1 cellular context compared by ENCODE assay signal in the genomic region with DNA sequence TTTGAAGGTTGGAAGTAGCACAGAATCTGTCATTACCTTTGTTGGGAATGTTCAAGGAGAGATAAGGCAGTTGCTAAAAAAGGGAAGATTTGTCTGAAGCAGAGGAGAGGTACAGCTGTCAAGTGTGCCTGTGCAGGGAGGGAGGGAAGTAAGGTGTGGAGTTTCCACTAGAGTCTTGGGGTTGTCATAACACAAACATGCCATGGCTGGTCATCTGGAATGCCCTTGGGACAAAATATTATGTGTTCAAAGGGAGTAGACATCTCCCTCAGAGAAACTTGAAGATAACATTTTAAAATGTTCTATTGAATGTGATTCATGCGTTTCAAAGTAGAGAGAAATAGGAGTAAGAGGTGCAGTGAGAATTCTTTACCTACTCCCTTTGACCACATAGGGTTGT.
TF ChIP-seq lines count a peak whose summit lies in the region.

No MANE protein-coding gene starts in this region.

TF ChIP-seq in IMR-90, 13 proteins besides CTCF, POLR2A, EP300 and RAD21 (continued from another document):
- TF ChIP-seq, protein P1, sequence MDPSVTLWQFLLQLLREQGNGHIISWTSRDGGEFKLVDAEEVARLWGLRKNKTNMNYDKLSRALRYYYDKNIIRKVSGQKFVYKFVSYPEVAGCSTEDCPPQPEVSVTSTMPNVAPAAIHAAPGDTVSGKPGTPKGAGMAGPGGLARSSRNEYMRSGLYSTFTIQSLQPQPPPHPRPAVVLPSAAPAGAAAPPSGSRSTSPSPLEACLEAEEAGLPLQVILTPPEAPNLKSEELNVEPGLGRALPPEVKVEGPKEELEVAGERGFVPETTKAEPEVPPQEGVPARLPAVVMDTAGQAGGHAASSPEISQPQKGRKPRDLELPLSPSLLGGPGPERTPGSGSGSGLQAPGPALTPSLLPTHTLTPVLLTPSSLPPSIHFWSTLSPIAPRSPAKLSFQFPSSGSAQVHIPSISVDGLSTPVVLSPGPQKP (IDR thresholded peaks at IDR 0.05; ENCODE audit: borderline replicate concordance, low read depth, low read length) = no peak
- TF ChIP-seq FOS (IDR thresholded peaks at IDR 0.05; ENCODE audit: low read depth, low read length) = no peak
- no peak for TF ChIP-seq SMC3 (IDR thresholded peaks at IDR 0.05; ENCODE audit: low read depth, low read length)
- TF ChIP-seq MXI1 (IDR thresholded peaks at IDR 0.05; ENCODE audit: borderline replicate concordance, low read depth, low read length) = no peak
- TF ChIP-seq CEBPB (IDR thresholded peaks at IDR 0.05; ENCODE audit: low read depth, low read length) = no peak
- no peak for TF ChIP-seq NFE2L2 (IDR thresholded peaks at IDR 0.05; ENCODE audit: low read depth, low read length)
- TF ChIP-seq RFX5 (IDR thresholded peaks at IDR 0.05; ENCODE audit: low read depth, low read length) = no peak
- no peak for TF ChIP-seq RCOR1 (IDR thresholded peaks at IDR 0.05; ENCODE audit: insufficient replicate concordance, low read length)
- no peak for TF ChIP-seq BHLHE40 (IDR thresholded peaks at IDR 0.05; ENCODE audit: low read depth, low read length)
